1 cellular context compared by ENCODE assay signal in the genomic region with DNA sequence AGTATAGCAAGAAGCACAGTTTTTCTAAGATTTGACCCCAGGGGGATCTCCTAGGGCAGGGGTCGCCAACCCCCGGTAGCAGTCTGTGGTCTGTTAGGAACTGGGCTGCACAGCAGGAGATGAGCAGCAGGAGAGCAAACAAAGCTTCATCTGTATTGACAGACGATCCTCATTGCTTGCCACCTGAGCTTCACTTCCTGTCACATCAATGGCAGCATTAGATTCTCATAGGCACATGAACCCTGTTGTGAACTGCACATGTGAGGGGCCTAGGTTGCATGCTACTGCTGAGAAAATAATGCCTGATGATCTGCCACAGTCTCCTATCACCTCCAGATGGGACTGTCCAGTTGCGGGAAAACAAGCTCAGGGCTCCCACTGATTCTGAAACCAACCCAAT.
A peak's percentile ranks its signal among the peaks of the same experiment; 100 is the strongest.
TF ChIP-seq lines count a peak whose summit lies in the region.

No MANE protein-coding gene starts in this region.

TF ChIP-seq in HepG2, 621 proteins besides CTCF, POLR2A, EP300 and RAD21 (continued from another document and continues in another):
- TF ChIP-seq, protein P1, sequence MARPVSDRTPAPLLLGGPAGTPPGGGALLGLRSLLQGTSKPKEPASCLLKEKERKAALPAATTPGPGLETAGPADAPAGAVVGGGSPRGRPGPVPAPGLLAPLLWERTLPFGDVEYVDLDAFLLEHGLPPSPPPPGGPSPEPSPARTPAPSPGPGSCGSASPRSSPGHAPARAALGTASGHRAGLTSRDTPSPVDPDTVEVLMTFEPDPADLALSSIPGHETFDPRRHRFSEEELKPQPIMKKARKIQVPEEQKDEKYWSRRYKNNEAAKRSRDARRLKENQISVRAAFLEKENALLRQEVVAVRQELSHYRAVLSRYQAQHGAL (CRISPR knock-in tag; IDR thresholded peaks at IDR 0.05; ENCODE audit: not compliant biosample characterization) = no peak
- TF ChIP-seq ZNF652 (CRISPR knock-in tag; IDR thresholded peaks at IDR 0.05; ENCODE audit: borderline replicate concordance, low read depth) (no peak), NFRKB (IDR thresholded peaks at IDR 0.05) (no peak), ZBTB49 (CRISPR knock-in tag; IDR thresholded peaks at IDR 0.05; ENCODE audit: borderline replicate concordance) (no peak), SNAPC5 (CRISPR knock-in tag; IDR thresholded peaks at IDR 0.05; ENCODE audit: borderline replicate concordance) (no peak), ZNF780A (CRISPR knock-in tag; IDR thresholded peaks at IDR 0.05) (no peak), FOXO1 (CRISPR knock-in tag; IDR thresholded peaks at IDR 0.05) (peak; percentile 80), TCF12 (IDR thresholded peaks at IDR 0.05) (no peak), TCF12 (CRISPR knock-in tag; IDR thresholded peaks at IDR 0.05) (no peak), ZFP41 (CRISPR knock-in tag; IDR thresholded peaks at IDR 0.05; ENCODE audit: borderline replicate concordance) (no peak), PTBP1 (IDR thresholded peaks at IDR 0.05; ENCODE audit: low read depth, low read length, poor library complexity, severe bottlenecking) (no peak), SP4 (CRISPR knock-in tag; IDR thresholded peaks at IDR 0.05) (no peak), ZNF598 (CRISPR knock-in tag; IDR thresholded peaks at IDR 0.05; ENCODE audit: borderline replicate concordance) (peak; percentile 55; the same call in 1 of the 2 replicates), HNRNPH1 (optimal IDR thresholded peaks at IDR 0.05; ENCODE audit: low read depth, low read length) (no peak), KDM5A (IDR thresholded peaks at IDR 0.05; ENCODE audit: borderline replicate concordance, low read length) (no peak), ZNF101 (CRISPR knock-in tag; IDR thresholded peaks at IDR 0.05; ENCODE audit: borderline replicate concordance, low read depth) (no peak), ZNF282 (IDR thresholded peaks at IDR 0.05; ENCODE audit: partially characterized antibody) (no peak), NCOA2 (CRISPR knock-in tag; IDR thresholded peaks at IDR 0.05) (peak; percentile 48), MTF1 (CRISPR knock-in tag; IDR thresholded peaks at IDR 0.05) (no peak), NR3C1 (CRISPR knock-in tag; IDR thresholded peaks at IDR 0.05) (no peak), MNT (IDR thresholded peaks at IDR 0.05) (no peak), NFYC (CRISPR knock-in tag; IDR thresholded peaks at IDR 0.05) (no peak), KDM5B (CRISPR knock-in tag; IDR thresholded peaks at IDR 0.05; ENCODE audit: borderline replicate concordance) (no peak), ZNF512 (CRISPR knock-in tag; IDR thresholded peaks at IDR 0.05) (no peak), ZNF280B (CRISPR knock-in tag; IDR thresholded peaks at IDR 0.05; ENCODE audit: borderline replicate concordance) (no peak), ZKSCAN1 (IDR thresholded peaks at IDR 0.05; ENCODE audit: low read length) (no peak), ZNF646 (CRISPR knock-in tag; IDR thresholded peaks at IDR 0.05) (no peak), HNRNPUL1 (IDR thresholded peaks at IDR 0.05; ENCODE audit: low read depth, low read length) (no peak), HMG20A (CRISPR knock-in tag; IDR thresholded peaks at IDR 0.05; ENCODE audit: borderline replicate concordance) (peak; percentile 54; the same call in 1 of the 2 replicates), TOE1 (CRISPR knock-in tag; IDR thresholded peaks at IDR 0.05) (no peak), CENPX (CRISPR knock-in tag; IDR thresholded peaks at IDR 0.05) (no peak), POGZ (CRISPR knock-in tag; IDR thresholded peaks at IDR 0.05) (peak; percentile 88)
- TF ChIP-seq, protein P2, sequence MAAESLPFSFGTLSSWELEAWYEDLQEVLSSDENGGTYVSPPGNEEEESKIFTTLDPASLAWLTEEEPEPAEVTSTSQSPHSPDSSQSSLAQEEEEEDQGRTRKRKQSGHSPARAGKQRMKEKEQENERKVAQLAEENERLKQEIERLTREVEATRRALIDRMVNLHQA (CRISPR knock-in tag; IDR thresholded peaks at IDR 0.05) = no peak
- TF ChIP-seq, protein P3, sequence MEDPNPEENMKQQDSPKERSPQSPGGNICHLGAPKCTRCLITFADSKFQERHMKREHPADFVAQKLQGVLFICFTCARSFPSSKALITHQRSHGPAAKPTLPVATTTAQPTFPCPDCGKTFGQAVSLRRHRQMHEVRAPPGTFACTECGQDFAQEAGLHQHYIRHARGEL (CRISPR knock-in tag; IDR thresholded peaks at IDR 0.05) = no peak
- TF ChIP-seq, protein P4, sequence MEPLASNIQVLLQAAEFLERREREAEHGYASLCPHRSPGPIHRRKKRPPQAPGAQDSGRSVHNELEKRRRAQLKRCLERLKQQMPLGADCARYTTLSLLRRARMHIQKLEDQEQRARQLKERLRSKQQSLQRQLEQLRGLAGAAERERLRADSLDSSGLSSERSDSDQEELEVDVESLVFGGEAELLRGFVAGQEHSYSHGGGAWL (CRISPR knock-in tag; IDR thresholded peaks at IDR 0.05) = no peak
- TF ChIP-seq, protein P5, sequence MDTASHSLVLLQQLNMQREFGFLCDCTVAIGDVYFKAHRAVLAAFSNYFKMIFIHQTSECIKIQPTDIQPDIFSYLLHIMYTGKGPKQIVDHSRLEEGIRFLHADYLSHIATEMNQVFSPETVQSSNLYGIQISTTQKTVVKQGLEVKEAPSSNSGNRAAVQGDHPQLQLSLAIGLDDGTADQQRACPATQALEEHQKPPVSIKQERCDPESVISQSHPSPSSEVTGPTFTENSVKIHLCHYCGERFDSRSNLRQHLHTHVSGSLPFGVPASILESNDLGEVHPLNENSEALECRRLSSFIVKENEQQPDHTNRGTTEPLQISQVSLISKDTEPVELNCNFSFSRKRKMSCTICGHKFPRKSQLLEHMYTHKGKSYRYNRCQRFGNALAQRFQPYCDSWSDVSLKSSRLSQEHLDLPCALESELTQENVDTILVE (CRISPR knock-in tag; IDR thresholded peaks at IDR 0.05) = no peak
- TF ChIP-seq, protein P6, sequence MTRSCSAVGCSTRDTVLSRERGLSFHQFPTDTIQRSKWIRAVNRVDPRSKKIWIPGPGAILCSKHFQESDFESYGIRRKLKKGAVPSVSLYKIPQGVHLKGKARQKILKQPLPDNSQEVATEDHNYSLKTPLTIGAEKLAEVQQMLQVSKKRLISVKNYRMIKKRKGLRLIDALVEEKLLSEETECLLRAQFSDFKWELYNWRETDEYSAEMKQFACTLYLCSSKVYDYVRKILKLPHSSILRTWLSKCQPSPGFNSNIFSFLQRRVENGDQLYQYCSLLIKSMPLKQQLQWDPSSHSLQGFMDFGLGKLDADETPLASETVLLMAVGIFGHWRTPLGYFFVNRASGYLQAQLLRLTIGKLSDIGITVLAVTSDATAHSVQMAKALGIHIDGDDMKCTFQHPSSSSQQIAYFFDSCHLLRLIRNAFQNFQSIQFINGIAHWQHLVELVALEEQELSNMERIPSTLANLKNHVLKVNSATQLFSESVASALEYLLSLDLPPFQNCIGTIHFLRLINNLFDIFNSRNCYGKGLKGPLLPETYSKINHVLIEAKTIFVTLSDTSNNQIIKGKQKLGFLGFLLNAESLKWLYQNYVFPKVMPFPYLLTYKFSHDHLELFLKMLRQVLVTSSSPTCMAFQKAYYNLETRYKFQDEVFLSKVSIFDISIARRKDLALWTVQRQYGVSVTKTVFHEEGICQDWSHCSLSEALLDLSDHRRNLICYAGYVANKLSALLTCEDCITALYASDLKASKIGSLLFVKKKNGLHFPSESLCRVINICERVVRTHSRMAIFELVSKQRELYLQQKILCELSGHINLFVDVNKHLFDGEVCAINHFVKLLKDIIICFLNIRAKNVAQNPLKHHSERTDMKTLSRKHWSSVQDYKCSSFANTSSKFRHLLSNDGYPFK (CRISPR knock-in tag; IDR thresholded peaks at IDR 0.05; ENCODE audit: borderline replicate concordance) = no peak
- TF ChIP-seq, protein P7, sequence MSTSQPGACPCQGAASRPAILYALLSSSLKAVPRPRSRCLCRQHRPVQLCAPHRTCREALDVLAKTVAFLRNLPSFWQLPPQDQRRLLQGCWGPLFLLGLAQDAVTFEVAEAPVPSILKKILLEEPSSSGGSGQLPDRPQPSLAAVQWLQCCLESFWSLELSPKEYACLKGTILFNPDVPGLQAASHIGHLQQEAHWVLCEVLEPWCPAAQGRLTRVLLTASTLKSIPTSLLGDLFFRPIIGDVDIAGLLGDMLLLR (CRISPR knock-in tag; IDR thresholded peaks at IDR 0.05) = no peak
